ENCODE assay signal across 8 cellular contexts in genomic region chr5:151115272-151115905, GRCh38. TPM values are rescaled to one million over a fixed set of nuclear protein-coding genes. Genes with fewer than 3 reads are reported as not detected.
DNase-seq lines count a peak whose midpoint lies in the region; TF ChIP-seq lines count a peak whose summit lies in the region.

No MANE protein-coding gene starts in this region.

- no peak overlapping the region for H2AK5ac ChIP-seq in neuronal stem cell (ENCODE audit: low read depth, low read length)

- peak; percentile 98 for TF ChIP-seq CTCF in fibroblast of the aortic adventitia (IDR thresholded peaks at IDR 0.05; ENCODE audit: insufficient read depth, low read length)

- H3K14ac ChIP-seq in neuronal stem cell (ENCODE audit: low read length): no peak overlapping the region

- H3K79me1 ChIP-seq in neuronal stem cell (ENCODE audit: low read depth, low read length): no peaks in the 10 kb centered on the region

- no peak overlapping the region for H2BK5ac ChIP-seq in neuronal stem cell (ENCODE audit: low read length)

- no peak overlapping the region for H3K23ac ChIP-seq in neuronal stem cell (ENCODE audit: low read depth, low read length, poor library complexity)

- no peak overlapping the region for H3K4ac ChIP-seq in neuronal stem cell (ENCODE audit: low read length)

- peaks cover 4 to 74% of the 10 kb centered on the region in 2 donors for H3K36me3 ChIP-seq in neuronal stem cell (replicated peaks in 1 of 2; ENCODE audit: control insufficient read depth in 2 of 2, insufficient read depth in 2 of 2, low read length in 2 of 2)

- peak; percentile 77 for DNase-seq in DMS 273 (lab: John Stamatoyannopoulos, UW; ENCODE audit: unreplicated experiment)
- DNase-seq in DMS 273 treated with DMSO at 0.1 percent for 48 hours (lab: John Stamatoyannopoulos, UW): no peak
- peak; percentile 64 for DNase-seq in HPDE6-E6E7 (ENCODE audit: extremely low spot score)
- peak; percentile 59 for DNase-seq in RPMI8226
- peak; percentile 57 to 63 for DNase-seq in activated T-helper 1 cell treated with anti-CD3 and anti-CD28 coated beads, Interleukin-2, amount 50 U/mL, for 16 hours (ENCODE audit: low read depth in 1 of 2, low spot score in 1 of 2)
- peak; percentile 67 for DNase-seq in fibroblast of the aortic adventitia (ENCODE audit: low read depth)
- DNase-seq in neuronal stem cell (ENCODE audit: low spot score): peak; percentile 45
- DNase-seq in substantia nigra (lab: John Stamatoyannopoulos, UW): peak in 43 of 49 donors; percentile 8 to 78 (median 57)

- H3K4me3 ChIP-seq in fibroblast of the aortic adventitia (ENCODE audit: low read depth, low read length) (no peak overlapping the region), neuronal stem cell (ENCODE audit: low read length in 2 of 2) (no peak overlapping the region)

- H2BK15ac ChIP-seq in neuronal stem cell (ENCODE audit: low read length): no peak overlapping the region

- no peak overlapping the region for H2BK12ac ChIP-seq in neuronal stem cell (ENCODE audit: low read length)

- no peaks in the 10 kb centered on the region for H3K9me3 ChIP-seq in neuronal stem cell (replicated peaks in 1 of 2; ENCODE audit: control insufficient read depth in 2 of 2, insufficient read depth in 1 of 2, low read depth in 1 of 2, low read length in 2 of 2)

- H2AFZ ChIP-seq in neuronal stem cell (ENCODE audit: low read length): no peak overlapping the region

- no peaks in the 10 kb centered on the region for H3K27me3 ChIP-seq in neuronal stem cell (ENCODE audit: control insufficient read depth in 3 of 3, insufficient read depth in 3 of 3, low read depth in 1 of 3, low read length in 3 of 3)

- no peak overlapping the region for H4K91ac ChIP-seq in neuronal stem cell (ENCODE audit: low read depth, low read length, poor library complexity)

- no peak overlapping the region for H2BK120ac ChIP-seq in neuronal stem cell (ENCODE audit: low read depth, low read length)

- no peak overlapping the region for H3K18ac ChIP-seq in neuronal stem cell (ENCODE audit: low read length)

- H3K4me1 ChIP-seq in neuronal stem cell (ENCODE audit: control insufficient read depth in 2 of 2, insufficient read depth in 1 of 2, low read depth in 1 of 2, low read length in 2 of 2): no peaks in the 10 kb centered on the region

- no peak overlapping the region for H3K4me2 ChIP-seq in neuronal stem cell (ENCODE audit: insufficient read depth, low read length, poor library complexity, severe bottlenecking)

- no peak overlapping the region for H3K27ac ChIP-seq in neuronal stem cell (replicated peaks; ENCODE audit: low read length)
- no peak overlapping the region for H3K27ac ChIP-seq in substantia nigra (ENCODE audit: low read depth, low read length, poor library complexity, severe bottlenecking)

- H3K9ac ChIP-seq in neuronal stem cell (ENCODE audit: low read depth, low read length, poor library complexity): no peak overlapping the region

- WGBS in neuronal stem cell (ENCODE audit: extremely low coverage in 2 of 2, insufficient read length in 2 of 2, insufficient replicate concordance in 1 of 2), 2 donors: no CpG with 5 or more reads among the region's 7 CpGs

- no peak overlapping the region for H4K8ac ChIP-seq in neuronal stem cell (ENCODE audit: low read depth, low read length)

RNA-seq across cellular contexts. Expression of gene TNIP1, which starts 34.6 kb away (rescaled TPM):
- total RNA-seq in fibroblast of the aortic adventitia (ENCODE audit: low replicate concordance): 33.7 and 42.9 TPM in 2 replicates
- polyA plus RNA-seq in neuronal stem cell (2013, experiment 1 of 2): 23.9 TPM
- polyA plus RNA-seq in neuronal stem cell (2013, experiment 2 of 2): 23.0 TPM

RNA-seq across cellular contexts. Expression of gene ANXA6, which starts 42.2 kb away (rescaled TPM):
- total RNA-seq in fibroblast of the aortic adventitia (ENCODE audit: low replicate concordance): 111 and 194 TPM in 2 replicates
- 47.1 TPM for polyA plus RNA-seq in neuronal stem cell (2013, experiment 1 of 2)
- polyA plus RNA-seq in neuronal stem cell (2013, experiment 2 of 2): 45.5 TPM
